15 cellular contexts compared by ENCODE assay signal in the genomic region with DNA sequence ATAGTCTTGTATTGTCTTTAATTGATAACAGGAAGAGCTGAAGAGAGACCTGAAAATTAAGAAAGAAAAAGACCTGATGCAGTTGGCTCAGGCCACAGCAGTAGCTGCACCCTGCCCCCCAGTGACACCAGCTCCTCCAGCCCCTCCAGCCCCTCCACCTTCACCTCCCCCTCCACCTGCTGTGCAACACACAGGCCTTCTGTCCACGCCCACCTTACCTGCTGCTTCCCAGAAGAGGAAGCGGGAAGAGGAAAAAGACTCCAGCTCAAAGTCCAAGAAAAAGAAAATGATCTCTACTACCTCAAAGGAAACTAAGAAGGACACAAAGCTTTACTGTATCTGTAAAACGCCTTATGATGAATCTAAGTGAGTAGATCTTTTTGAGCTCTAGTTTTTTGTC. TPM values are rescaled to one million over a fixed set of nuclear protein-coding genes. Genes with fewer than 3 reads are reported as not detected.
DNase-seq lines count a peak whose midpoint lies in the region; ATAC-seq and FAIRE-seq lines count a peak whose summit lies in the region.
"Had no signal": no experiment of that assay in that cellular context is flagged by ENCODE, and none has a peak within 500 bp of the region (broad histone marks: within the 10 kb centered on the region; RNA-seq: fewer than 3 reads in every experiment).

No MANE protein-coding gene starts in this region.

- intact Hi-C loops in head of caudate nucleus (cut with DNase I), result no loop called here

- CTCF ChIA-PET in activated CD8-positive, alpha-beta memory T cell treated with anti-CD3 and anti-CD28 coated beads, Interleukin-2, amount 10 ng/mL, durations not matched to agents 7 days and 5 days (lab: Charles Lee), result interaction anchor here (0.9 to 2.9 kb wide), 7 partner anchors 9 to 159 kb away, joined by 3 to 7 read pairs (median 5); a partner anchor contains a TSS

- H3K27ac Mint-ChIP-seq in activated CD8-positive, alpha-beta memory T cell treated with anti-CD3 and anti-CD28 coated beads, Interleukin-2, amount 10 ng/mL, durations not matched to agents 7 days and 5 days, result peak overlapping the region; percentile 9

- no peaks in the 10 kb centered on the region for H3K9me3 Mint-ChIP-seq in activated CD8-positive, alpha-beta memory T cell treated with anti-CD3 and anti-CD28 coated beads, Interleukin-2, amount 10 ng/mL, durations not matched to agents 7 days and 5 days (ENCODE audit: low read depth)

- FAIRE-seq in small intestine (lab: Jason Lieb, UNC), result no peak

- no peaks in the 10 kb centered on the region for H3K4me1 ChIP-seq in small intestine (ENCODE audit: control insufficient read depth in 2 of 2, insufficient read depth in 1 of 2, low read depth in 1 of 2, low read length in 1 of 2)
- H3K4me1 ChIP-seq: Peyer's patch had no signal

- no peak for DNase-seq in activated CD8-positive, alpha-beta memory T cell treated with anti-CD3 and anti-CD28 coated beads, Interleukin-2, amount 10 ng/mL, durations not matched to agents 7 days and 5 days
- no peak for DNase-seq in activated CD8-positive, alpha-beta memory T cell treated with anti-CD3 and anti-CD28 coated beads, Interleukin-2, amount 50 U/mL, for 48 hours
- DNase-seq in HT-29 (ENCODE audit: low spot score) (peak; percentile 74), small intestine (peak; percentile 80), SHP77 treated with DMSO at 0.1 percent for 48 hours (lab: John Stamatoyannopoulos, UW) (no peak), head of caudate nucleus (no peak)
- DNase-seq: hypothalamus; NCI-H2081 treated with DMSO at 0.1 percent for 48 hours; NCI-H82; Peyer's patch; stimulated activated naive CD4-positive, alpha-beta T cell had no signal

- H3K4me1 Mint-ChIP-seq in activated CD8-positive, alpha-beta memory T cell treated with anti-CD3 and anti-CD28 coated beads, Interleukin-2, amount 10 ng/mL, durations not matched to agents 7 days and 5 days, result peaks cover 8% of the 10 kb centered on the region

- H3K36me3 Mint-ChIP-seq in activated CD8-positive, alpha-beta memory T cell treated with anti-CD3 and anti-CD28 coated beads, Interleukin-2, amount 10 ng/mL, durations not matched to agents 7 days and 5 days, result peaks cover 16% of the 10 kb centered on the region

- ATAC-seq in activated CD8-positive, alpha-beta memory T cell treated with anti-CD3 and anti-CD28 coated beads, Interleukin-2, amount 10 ng/mL, durations not matched to agents 7 days and 5 days, result no peak
- ATAC-seq in esophagus mucosa (peak; percentile 8), GM21515 (IDR thresholded peaks at IDR 0.05; ENCODE audit: unreplicated experiment) (no peak)
- ATAC-seq: left lobe of liver had no signal

- no peaks in the 10 kb centered on the region for H3K27me3 Mint-ChIP-seq in activated CD8-positive, alpha-beta memory T cell treated with anti-CD3 and anti-CD28 coated beads, Interleukin-2, amount 10 ng/mL, durations not matched to agents 7 days and 5 days

- peak overlapping the region in 1 of 2 donors; percentile 6 for H3K27ac ChIP-seq in small intestine (ENCODE audit: low read depth in 1 of 2, low read length in 1 of 2)
- H3K27ac ChIP-seq: cardiac muscle cell had no signal

- WGBS in small intestine, 3 donors, result 9 to 67% (median 34%) methylated on average over 3 of the region's 3 CpGs

- H3K36me3 ChIP-seq in small intestine (ENCODE audit: control insufficient read depth in 2 of 2, insufficient read depth in 2 of 2, low read length in 2 of 2), result peaks cover 0 to 6% of the 10 kb centered on the region in 2 donors

- H3K4me3 Mint-ChIP-seq in activated CD8-positive, alpha-beta memory T cell treated with anti-CD3 and anti-CD28 coated beads, Interleukin-2, amount 10 ng/mL, durations not matched to agents 7 days and 5 days, result no peak overlapping the region

- H3K27me3 ChIP-seq in small intestine (ENCODE audit: control insufficient read depth in 2 of 2, insufficient read depth in 2 of 2, low read length in 2 of 2), result no peaks in the 10 kb centered on the region
- H3K27me3 ChIP-seq: cardiac muscle cell, Peyer's patch had no signal

- no peak overlapping the region for H3K4me3 ChIP-seq in small intestine (ENCODE audit: low read depth in 1 of 2, low read length in 2 of 2)
- H3K4me3 ChIP-seq: cardiac muscle cell, Peyer's patch had no signal

- no peaks in the 10 kb centered on the region for H3K9me3 ChIP-seq in small intestine (ENCODE audit: control insufficient read depth, low read depth)
- H3K9me3 ChIP-seq: Peyer's patch had no signal

RNA-seq across cellular contexts. Expression of a gene that starts 36.8 kb away (rescaled TPM):
- total RNA-seq in activated CD8-positive, alpha-beta memory T cell treated with anti-CD3 and anti-CD28 coated beads, Interleukin-2, amount 10 ng/mL, durations not matched to agents 7 days and 5 days, result 10 to 100 TPM in 1 of 2 experiments, 1 to 10 TPM in 1; 8.8 to 10.7 TPM
- total RNA-seq in HT-29 (2014; rRNA removed; shearing (Covaris generic)), result 40.7 and 45.7 TPM in 2 replicates
- 5.9 TPM for total RNA-seq in esophagus mucosa
- polyA plus RNA-seq in small intestine, result 10 to 100 TPM in 1 of 3 donors, 1 to 10 TPM in 2; 9.4 to 13.1 (median 10.0) TPM

Comparison
In these comparisons a context has a peak if more than half of its experiments do, and no peak if none do; other contexts are left out.
1. DNase-seq: peak in HT-29 (single experiment) and small intestine (single experiment); none in activated CD8-positive, alpha-beta memory T cell treated with anti-CD3 and anti-CD28 coated beads, Interleukin-2, amount 10 ng/mL, durations not matched to agents 7 days and 5 days (single experiment), activated CD8-positive, alpha-beta memory T cell treated with anti-CD3 and anti-CD28 coated beads, Interleukin-2, amount 50 U/mL, for 48 hours (single experiment), SHP77 treated with DMSO at 0.1 percent for 48 hours (single experiment) and head of caudate nucleus (0 of 42).